1 cellular context compared by ENCODE assay signal in genomic region chr18:24254071-24254470, GRCh38.
TF ChIP-seq lines count a peak whose summit lies in the region.

No MANE protein-coding gene starts in this region.

TF ChIP-seq in GM23338, 12 proteins besides CTCF, POLR2A, EP300 and RAD21 (continued from another document):
- TF ChIP-seq, protein P1, sequence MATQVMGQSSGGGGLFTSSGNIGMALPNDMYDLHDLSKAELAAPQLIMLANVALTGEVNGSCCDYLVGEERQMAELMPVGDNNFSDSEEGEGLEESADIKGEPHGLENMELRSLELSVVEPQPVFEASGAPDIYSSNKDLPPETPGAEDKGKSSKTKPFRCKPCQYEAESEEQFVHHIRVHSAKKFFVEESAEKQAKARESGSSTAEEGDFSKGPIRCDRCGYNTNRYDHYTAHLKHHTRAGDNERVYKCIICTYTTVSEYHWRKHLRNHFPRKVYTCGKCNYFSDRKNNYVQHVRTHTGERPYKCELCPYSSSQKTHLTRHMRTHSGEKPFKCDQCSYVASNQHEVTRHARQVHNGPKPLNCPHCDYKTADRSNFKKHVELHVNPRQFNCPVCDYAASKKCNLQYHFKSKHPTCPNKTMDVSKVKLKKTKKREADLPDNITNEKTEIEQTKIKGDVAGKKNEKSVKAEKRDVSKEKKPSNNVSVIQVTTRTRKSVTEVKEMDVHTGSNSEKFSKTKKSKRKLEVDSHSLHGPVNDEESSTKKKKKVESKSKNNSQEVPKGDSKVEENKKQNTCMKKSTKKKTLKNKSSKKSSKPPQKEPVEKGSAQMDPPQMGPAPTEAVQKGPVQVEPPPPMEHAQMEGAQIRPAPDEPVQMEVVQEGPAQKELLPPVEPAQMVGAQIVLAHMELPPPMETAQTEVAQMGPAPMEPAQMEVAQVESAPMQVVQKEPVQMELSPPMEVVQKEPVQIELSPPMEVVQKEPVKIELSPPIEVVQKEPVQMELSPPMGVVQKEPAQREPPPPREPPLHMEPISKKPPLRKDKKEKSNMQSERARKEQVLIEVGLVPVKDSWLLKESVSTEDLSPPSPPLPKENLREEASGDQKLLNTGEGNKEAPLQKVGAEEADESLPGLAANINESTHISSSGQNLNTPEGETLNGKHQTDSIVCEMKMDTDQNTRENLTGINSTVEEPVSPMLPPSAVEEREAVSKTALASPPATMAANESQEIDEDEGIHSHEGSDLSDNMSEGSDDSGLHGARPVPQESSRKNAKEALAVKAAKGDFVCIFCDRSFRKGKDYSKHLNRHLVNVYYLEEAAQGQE (IDR thresholded peaks at IDR 0.05; ENCODE audit: unreplicated experiment) = peak; percentile 36
